ENCODE assay signal across 16 cellular contexts in the genomic region with DNA sequence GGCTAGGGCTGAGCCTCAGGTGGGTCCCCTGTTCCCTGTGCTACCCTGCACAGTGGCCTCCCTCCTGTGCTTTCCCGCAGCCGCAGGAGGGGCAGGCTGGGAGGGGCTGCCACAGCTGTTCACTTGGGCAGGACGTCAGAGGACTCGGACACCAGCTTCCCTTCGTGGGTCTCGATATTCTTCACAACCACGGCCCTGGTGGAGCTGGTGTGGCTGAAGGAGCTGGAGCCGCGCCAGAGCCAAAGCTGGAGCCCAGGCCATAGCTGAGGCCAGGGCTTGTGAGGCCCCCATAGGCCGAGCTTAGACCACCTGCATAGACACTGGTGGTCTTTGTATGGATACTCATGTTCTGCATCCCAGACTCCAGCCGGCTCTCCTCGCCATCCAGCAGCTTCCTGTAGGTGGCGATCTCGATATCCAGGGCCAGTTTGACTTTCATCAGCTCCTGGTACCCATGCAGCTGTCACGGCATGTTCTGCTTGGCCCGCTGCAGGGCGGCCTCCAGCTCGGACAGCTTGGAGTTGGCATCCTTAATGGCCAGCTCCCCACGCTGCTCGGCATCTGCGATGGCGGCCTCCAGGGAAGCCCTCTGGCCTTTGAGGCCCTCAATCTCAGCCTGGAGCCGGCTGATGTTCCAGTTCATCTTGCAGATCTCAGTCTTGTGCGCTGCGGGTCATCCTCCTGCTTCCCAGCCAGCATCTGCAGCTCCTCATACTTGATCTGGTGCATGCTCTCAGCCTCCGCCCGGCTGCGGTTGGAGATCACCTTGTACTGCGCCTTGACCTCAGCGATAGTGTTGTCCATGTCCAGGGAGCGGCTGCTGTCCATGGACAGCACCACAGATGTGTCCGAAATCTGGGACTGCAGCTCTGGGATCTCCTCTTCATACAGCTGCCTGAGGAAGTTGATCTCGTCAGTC. TPM values are rescaled to one million over a fixed set of nuclear protein-coding genes. Genes with fewer than 3 reads are reported as not detected.
"Had no signal": no experiment of that assay in that cellular context is flagged by ENCODE, and none has a peak within 500 bp of the region (broad histone marks: within the 10 kb centered on the region; RNA-seq: fewer than 3 reads in every experiment).

No MANE protein-coding gene starts in this region.

RNA-seq across cellular contexts. Expression of gene MMP26, which starts 18.3 kb away (rescaled TPM):
- total RNA-seq: activated naive CD4-positive, alpha-beta T cell treated with anti-CD3 and anti-CD28 coated beads, Interleukin-2, amount 50 U/mL, for 72 hours; activated T-cell treated with anti-CD3 and anti-CD28 coated beads, Interleukin-2, amount 50 U/mL, for 72 hours; breast epithelium; esophagus mucosa; left colon; liver; mammary epithelial cell; mesothelial cell of epicardium; occipital lobe; psoas muscle; sigmoid colon; subcutaneous adipose tissue; thoracic aorta; uterus had no signal
- polyA plus RNA-seq: keratinocyte, liver, mammary epithelial cell, psoas muscle, sigmoid colon, small intestine had no signal

RNA-seq across cellular contexts. Expression of gene OR51E2, which starts 25.2 kb away (rescaled TPM):
- total RNA-seq: activated naive CD4-positive, alpha-beta T cell treated with anti-CD3 and anti-CD28 coated beads, Interleukin-2, amount 50 U/mL, for 72 hours; activated T-cell treated with anti-CD3 and anti-CD28 coated beads, Interleukin-2, amount 50 U/mL, for 72 hours; breast epithelium; esophagus mucosa; liver; mammary epithelial cell; occipital lobe; thoracic aorta had no signal
- polyA plus RNA-seq: liver, mammary epithelial cell had no signal

RNA-seq across cellular contexts. Expression of gene OR51F1, which starts 46.9 kb away (rescaled TPM):
- total RNA-seq: activated naive CD4-positive, alpha-beta T cell treated with anti-CD3 and anti-CD28 coated beads, Interleukin-2, amount 50 U/mL, for 72 hours; activated T-cell treated with anti-CD3 and anti-CD28 coated beads, Interleukin-2, amount 50 U/mL, for 72 hours; breast epithelium; esophagus mucosa; left colon; liver; mammary epithelial cell; mesothelial cell of epicardium; occipital lobe; psoas muscle; sigmoid colon; subcutaneous adipose tissue; thoracic aorta; uterus had no signal
- polyA plus RNA-seq: keratinocyte, liver, mammary epithelial cell, psoas muscle, sigmoid colon, small intestine had no signal
